14 cellular contexts compared by ENCODE assay signal in genomic region chr19:6610934-6611370, GRCh38. TPM values are rescaled to one million over a fixed set of nuclear protein-coding genes. Genes with fewer than 3 reads are reported as not detected.
DNase-seq lines count a peak whose midpoint lies in the region; ATAC-seq and TF ChIP-seq lines count a peak whose summit lies in the region.
"Had no signal": no experiment of that assay in that cellular context is flagged by ENCODE, and none has a peak within 500 bp of the region (broad histone marks: within the 10 kb centered on the region; RNA-seq: fewer than 3 reads in every experiment).

No MANE protein-coding gene starts in this region.

- no peak for DNase-seq in activated naive CD8-positive, alpha-beta T cell treated with anti-CD3 and anti-CD28 coated beads, Interleukin-2, amount 50 U/mL, for 24 hours
- no peak for DNase-seq in activated naive CD8-positive, alpha-beta T cell treated with anti-CD3 and anti-CD28 coated beads for 36 hours
- DNase-seq in fibroblast of pulmonary artery (ENCODE audit: low read depth): peak; percentile 72
- DNase-seq in progenitor cell of endocrine pancreas (ENCODE audit: low spot score, unreplicated experiment): no peak
- DNase-seq in NK-92 (lab: John Stamatoyannopoulos, UW; ENCODE audit: unreplicated experiment): no peak
- DNase-seq: activated CD4-positive, alpha-beta T cell treated with anti-CD3 and anti-CD28 coated beads, Interleukin-2, amount 50 U/mL, for 1 hour; activated naive CD4-positive, alpha-beta T cell treated with anti-CD3 and anti-CD28 coated beads, Interleukin-2, amount 50 U/mL, for 16 hours; AML-193; right lobe of liver had no signal

- no peak overlapping the region for H3K4me3 Mint-ChIP-seq in activated naive CD8-positive, alpha-beta T cell treated with anti-CD3 and anti-CD28 coated beads, Interleukin-2, amount 50 U/mL, for 24 hours
- no peak overlapping the region for H3K4me3 Mint-ChIP-seq in activated naive CD8-positive, alpha-beta T cell treated with anti-CD3 and anti-CD28 coated beads for 36 hours
- H3K4me3 Mint-ChIP-seq in stimulated activated naive CD8-positive, alpha-beta T cell treated with anti-CD3 and anti-CD28 coated beads, Interleukin-15, Interleukin-2, amounts not matched to agents 100 ng/mL and 50 ng/mL, for 24 hours: peak overlapping the region; percentile 4
- H3K4me3 Mint-ChIP-seq in progenitor cell of endocrine pancreas (ENCODE audit: low read depth): no peak overlapping the region

- H3K4me3 ChIP-seq in fibroblast of pulmonary artery (replicated peaks; ENCODE audit: low read depth, low read length): no peak overlapping the region
- H3K4me3 ChIP-seq: lung, right lobe of liver, SK-N-MC had no signal

- H3K4me1 Mint-ChIP-seq in activated naive CD8-positive, alpha-beta T cell treated with anti-CD3 and anti-CD28 coated beads, Interleukin-2, amount 50 U/mL, for 24 hours: peaks cover 50% of the 10 kb centered on the region
- H3K4me1 Mint-ChIP-seq in activated naive CD8-positive, alpha-beta T cell treated with anti-CD3 and anti-CD28 coated beads for 36 hours: peaks cover 14% of the 10 kb centered on the region
- H3K4me1 Mint-ChIP-seq in stimulated activated naive CD8-positive, alpha-beta T cell treated with anti-CD3 and anti-CD28 coated beads, Interleukin-15, Interleukin-2, amounts not matched to agents 100 ng/mL and 50 ng/mL, for 24 hours (ENCODE audit: low read depth): peaks cover 47% of the 10 kb centered on the region
- H3K4me1 Mint-ChIP-seq in progenitor cell of endocrine pancreas (ENCODE audit: low read depth): peaks cover 6% of the 10 kb centered on the region

- ATAC-seq in activated naive CD8-positive, alpha-beta T cell treated with anti-CD3 and anti-CD28 coated beads, Interleukin-2, amount 50 U/mL, for 24 hours: peak; percentile 70
- ATAC-seq in SK-N-SH treated with all-trans-retinoic acid at 6 μM for 48 hours: peak; percentile 87
- ATAC-seq in HG03045 (IDR thresholded peaks at IDR 0.05; ENCODE audit: unreplicated experiment): no peak
- ATAC-seq: right lobe of liver had no signal

- TF ChIP-seq CTCF in fibroblast of pulmonary artery (IDR thresholded peaks at IDR 0.05; ENCODE audit: low read length, missing control alignments): no peak
- no peak for TF ChIP-seq CTCF in progenitor cell of endocrine pancreas (IDR thresholded peaks at IDR 0.05; ENCODE audit: unreplicated experiment)

- no peaks in the 10 kb centered on the region for H3K9me3 Mint-ChIP-seq in activated naive CD8-positive, alpha-beta T cell treated with anti-CD3 and anti-CD28 coated beads, Interleukin-2, amount 50 U/mL, for 24 hours
- H3K9me3 Mint-ChIP-seq in activated naive CD8-positive, alpha-beta T cell treated with anti-CD3 and anti-CD28 coated beads for 36 hours: no peaks in the 10 kb centered on the region
- H3K9me3 Mint-ChIP-seq in stimulated activated naive CD8-positive, alpha-beta T cell treated with anti-CD3 and anti-CD28 coated beads, Interleukin-15, Interleukin-2, amounts not matched to agents 100 ng/mL and 50 ng/mL, for 24 hours: no peaks in the 10 kb centered on the region
- H3K9me3 Mint-ChIP-seq in progenitor cell of endocrine pancreas (ENCODE audit: low read depth): no peaks in the 10 kb centered on the region

- peaks cover 31% of the 10 kb centered on the region for H3K27me3 Mint-ChIP-seq in activated naive CD8-positive, alpha-beta T cell treated with anti-CD3 and anti-CD28 coated beads, Interleukin-2, amount 50 U/mL, for 24 hours
- H3K27me3 Mint-ChIP-seq in activated naive CD8-positive, alpha-beta T cell treated with anti-CD3 and anti-CD28 coated beads for 36 hours: peaks cover 51% of the 10 kb centered on the region
- peaks cover 31% of the 10 kb centered on the region for H3K27me3 Mint-ChIP-seq in stimulated activated naive CD8-positive, alpha-beta T cell treated with anti-CD3 and anti-CD28 coated beads, Interleukin-15, Interleukin-2, amounts not matched to agents 100 ng/mL and 50 ng/mL, for 24 hours
- peaks cover 16% of the 10 kb centered on the region for H3K27me3 Mint-ChIP-seq in progenitor cell of endocrine pancreas

- peak overlapping the region; percentile 63 for H3K27ac Mint-ChIP-seq in activated naive CD8-positive, alpha-beta T cell treated with anti-CD3 and anti-CD28 coated beads, Interleukin-2, amount 50 U/mL, for 24 hours
- H3K27ac Mint-ChIP-seq in activated naive CD8-positive, alpha-beta T cell treated with anti-CD3 and anti-CD28 coated beads for 36 hours: no peak overlapping the region
- peak overlapping the region; percentile 46 for H3K27ac Mint-ChIP-seq in stimulated activated naive CD8-positive, alpha-beta T cell treated with anti-CD3 and anti-CD28 coated beads, Interleukin-15, Interleukin-2, amounts not matched to agents 100 ng/mL and 50 ng/mL, for 24 hours
- H3K27ac Mint-ChIP-seq in progenitor cell of endocrine pancreas: no peak overlapping the region

- peaks cover 4% of the 10 kb centered on the region for H3K36me3 Mint-ChIP-seq in activated naive CD8-positive, alpha-beta T cell treated with anti-CD3 and anti-CD28 coated beads, Interleukin-2, amount 50 U/mL, for 24 hours (ENCODE audit: low read depth)
- H3K36me3 Mint-ChIP-seq in activated naive CD8-positive, alpha-beta T cell treated with anti-CD3 and anti-CD28 coated beads for 36 hours: peaks cover 3% of the 10 kb centered on the region
- H3K36me3 Mint-ChIP-seq in stimulated activated naive CD8-positive, alpha-beta T cell treated with anti-CD3 and anti-CD28 coated beads, Interleukin-15, Interleukin-2, amounts not matched to agents 100 ng/mL and 50 ng/mL, for 24 hours (ENCODE audit: low read depth): peaks cover 1% of the 10 kb centered on the region
- H3K36me3 Mint-ChIP-seq in progenitor cell of endocrine pancreas (ENCODE audit: insufficient read depth): no peaks in the 10 kb centered on the region

TF ChIP-seq in SK-N-SH treated with all-trans-retinoic acid at 6 μM for 48 hours, 23 proteins besides CTCF, POLR2A, EP300 and RAD21:
- no peak for TF ChIP-seq TOX (CRISPR knock-in tag; IDR thresholded peaks at IDR 0.05; ENCODE audit: borderline replicate concordance)
TF ChIP-seq in SK-N-SH treated with all-trans-retinoic acid at 6 μM for 48 hours: peak in this region for 0.

RNA-seq across cellular contexts. Expression of gene CD70, which starts 20.0 kb away (rescaled TPM):
- 10 to 100 TPM; 15.2 to 15.3 TPM for total RNA-seq in activated naive CD8-positive, alpha-beta T cell treated with anti-CD3 and anti-CD28 coated beads for 36 hours
- not detected in 2 replicates for total RNA-seq in progenitor cell of endocrine pancreas
- total RNA-seq: right lobe of liver had no signal

RNA-seq across cellular contexts. Expression of gene TNFSF14, which starts 59.0 kb away (rescaled TPM):
- total RNA-seq in activated naive CD8-positive, alpha-beta T cell treated with anti-CD3 and anti-CD28 coated beads for 36 hours: 10 to 100 TPM; 68.0 to 72.8 TPM
- not detected in 2 replicates for total RNA-seq in progenitor cell of endocrine pancreas

Comparison
In these comparisons a context has a peak if more than half of its experiments do, and no peak if none do; other contexts are left out.
1. H3K27ac Mint-ChIP-seq: peak in activated naive CD8-positive, alpha-beta T cell treated with anti-CD3 and anti-CD28 coated beads, Interleukin-2, amount 50 U/mL, for 24 hours (single experiment) and stimulated activated naive CD8-positive, alpha-beta T cell treated with anti-CD3 and anti-CD28 coated beads, Interleukin-15, Interleukin-2, amounts not matched to agents 100 ng/mL and 50 ng/mL, for 24 hours (single experiment); none in activated naive CD8-positive, alpha-beta T cell treated with anti-CD3 and anti-CD28 coated beads for 36 hours (single experiment) and progenitor cell of endocrine pancreas (single experiment).
2. RNA of gene CD70, which starts 20.0 kb away (total RNA-seq): 15.2 to 15.3 TPM in activated naive CD8-positive, alpha-beta T cell treated with anti-CD3 and anti-CD28 coated beads for 36 hours; not detected in progenitor cell of endocrine pancreas; every median in the first group is over 10 times any median in the second.
3. RNA of gene TNFSF14, which starts 59.0 kb away (total RNA-seq): 68.0 to 72.8 TPM in activated naive CD8-positive, alpha-beta T cell treated with anti-CD3 and anti-CD28 coated beads for 36 hours; not detected in progenitor cell of endocrine pancreas; every median in the first group is over 10 times any median in the second.